In the genomic region with DNA sequence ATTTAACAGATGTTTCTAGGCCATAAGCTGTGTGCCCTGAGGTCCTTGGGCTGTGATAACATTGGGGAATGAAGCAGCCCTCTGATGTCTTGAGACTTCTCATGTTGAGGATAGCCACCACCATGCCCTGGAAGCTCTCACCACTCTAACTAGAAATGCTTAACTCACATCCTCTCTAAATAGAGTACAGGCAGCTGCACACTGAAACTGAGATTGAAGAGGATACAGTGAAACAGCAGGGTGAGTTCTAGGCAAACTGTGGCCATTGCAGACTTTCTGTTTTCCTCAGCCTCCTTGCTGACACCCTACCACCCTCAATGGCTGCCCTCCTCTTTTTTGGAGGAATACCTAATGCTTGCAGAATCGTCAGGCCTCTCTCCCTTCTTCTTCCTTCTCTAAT, we compare ENCODE assay signal across 20 cellular contexts. TPM values are rescaled to one million over a fixed set of nuclear protein-coding genes. Genes with fewer than 3 reads are reported as not detected.
DNase-seq lines count a peak whose midpoint lies in the region; ATAC-seq and TF ChIP-seq lines count a peak whose summit lies in the region.
"Had no signal": no experiment of that assay in that cellular context is flagged by ENCODE, and none has a peak within 500 bp of the region (broad histone marks: within the 10 kb centered on the region; RNA-seq: fewer than 3 reads in every experiment).

No MANE protein-coding gene starts in this region.

- TF ChIP-seq CTCF in heart right ventricle (IDR thresholded peaks at IDR 0.05): no peak

- H3K27me3 ChIP-seq in HAP-1 (ENCODE audit: low read depth) (peaks cover 2% of the 10 kb centered on the region; the same call in 1 of the 2 replicates), heart right ventricle (no peaks in the 10 kb centered on the region)
- H3K27me3 ChIP-seq: adrenal gland, dorsolateral prefrontal cortex, gastroesophageal sphincter had no signal

- H3K4me1 ChIP-seq in HAP-1: no peaks in the 10 kb centered on the region
- H3K4me1 ChIP-seq in heart right ventricle: no peaks in the 10 kb centered on the region

- in situ Hi-C loops in HAP-1 (cut with MboI; ENCODE audit: low sequenced_read_pairs): loop anchor here (5.0 kb wide), 1 partner anchor 204 kb away; no protein-coding TSS in a partner anchor

- no peaks in the 10 kb centered on the region for H3K4me1 Mint-ChIP-seq in stimulated activated naive CD8-positive, alpha-beta T cell treated with anti-CD3 and anti-CD28 coated beads, Interleukin-15, amount 100 ng/mL, for 72 hours
- H3K4me1 Mint-ChIP-seq: CD4-positive, alpha-beta memory T cell had no signal

- no peak overlapping the region for H3K4me3 Mint-ChIP-seq in stimulated activated naive CD8-positive, alpha-beta T cell treated with anti-CD3 and anti-CD28 coated beads, Interleukin-15, amount 100 ng/mL, for 72 hours
- H3K4me3 Mint-ChIP-seq: CD4-positive, alpha-beta memory T cell had no signal

- H3K27me3 Mint-ChIP-seq in stimulated activated naive CD8-positive, alpha-beta T cell treated with anti-CD3 and anti-CD28 coated beads, Interleukin-15, amount 100 ng/mL, for 72 hours: no peaks in the 10 kb centered on the region
- H3K27me3 Mint-ChIP-seq: CD4-positive, alpha-beta memory T cell had no signal

- H3K4me3 ChIP-seq in HAP-1 (no peak overlapping the region), heart right ventricle (no peak overlapping the region)
- H3K4me3 ChIP-seq: adrenal gland, dorsolateral prefrontal cortex, gastroesophageal sphincter, smooth muscle cell had no signal

- H3K27ac Mint-ChIP-seq in stimulated activated naive CD8-positive, alpha-beta T cell treated with anti-CD3 and anti-CD28 coated beads, Interleukin-15, amount 100 ng/mL, for 72 hours: no peak overlapping the region

- H3K27ac ChIP-seq in heart right ventricle: no peak overlapping the region
- H3K27ac ChIP-seq: adrenal gland, dorsolateral prefrontal cortex, gastroesophageal sphincter, RWPE1 had no signal

- ATAC-seq in GM18907 (IDR thresholded peaks at IDR 0.05; ENCODE audit: unreplicated experiment): peak; percentile 74
- peak; percentile 86 for ATAC-seq in GM21390 (IDR thresholded peaks at IDR 0.05; ENCODE audit: unreplicated experiment)
- ATAC-seq in HG02938 (IDR thresholded peaks at IDR 0.05; ENCODE audit: unreplicated experiment): peak; percentile 78
- peak; percentile 63 for ATAC-seq in HG03521 (IDR thresholded peaks at IDR 0.05; ENCODE audit: unreplicated experiment)
- no peak for ATAC-seq in heart right ventricle
- ATAC-seq in stimulated activated naive CD8-positive, alpha-beta T cell treated with anti-CD3 and anti-CD28 coated beads, Interleukin-15, amount 100 ng/mL, for 72 hours: no peak
- ATAC-seq: gastroesophageal sphincter had no signal

- intact Hi-C loops in heart right ventricle (cut with DNase I): loop anchor here in 1 of 10 donors (5.0 kb wide), 1 partner anchor 1064 kb away; no protein-coding TSS in a partner anchor

- H3K9me3 Mint-ChIP-seq in stimulated activated naive CD8-positive, alpha-beta T cell treated with anti-CD3 and anti-CD28 coated beads, Interleukin-15, amount 100 ng/mL, for 72 hours: no peaks in the 10 kb centered on the region
- H3K9me3 Mint-ChIP-seq: CD4-positive, alpha-beta memory T cell had no signal

- H3K9me3 ChIP-seq in HAP-1 (no peaks in the 10 kb centered on the region), heart right ventricle (no peaks in the 10 kb centered on the region)
- H3K9me3 ChIP-seq: adrenal gland, gastroesophageal sphincter had no signal

- DNase-seq in HAP-1 (ENCODE audit: low spot score in 2 of 2): no peak
- DNase-seq in heart right ventricle: no peak
- no peak for DNase-seq in NCI-H82 treated with DMSO at 0.1 percent for 48 hours (lab: John Stamatoyannopoulos, UW; ENCODE audit: unreplicated experiment)
- DNase-seq in stimulated activated naive CD8-positive, alpha-beta T cell treated with anti-CD3 and anti-CD28 coated beads, Interleukin-15, amount 100 ng/mL, for 72 hours: no peak
- DNase-seq: activated CD4-positive, alpha-beta T cell treated with anti-CD3 and anti-CD28 coated beads for 4 hours; activated effector memory CD4-positive, alpha-beta T cell treated with anti-CD3 and anti-CD28 coated beads, Interleukin-2, amount 50 U/mL, for 16 hours; adrenal gland; CD4-positive, alpha-beta memory T cell; dorsolateral prefrontal cortex; NCI-H1694; NCI-H345; stimulated activated CD8-positive, alpha-beta memory T cell treated with anti-CD3 and anti-CD28 coated beads, Interleukin-4, amount 100 ng/mL, for 48 hours had no signal

- 63 to 74% methylated on average over 1 of the region's 1 CpG for WGBS in heart right ventricle, 2 donors

- H3K36me3 ChIP-seq in HAP-1 (replicated peaks) (no peaks in the 10 kb centered on the region), heart right ventricle (peaks cover 0 to 5% (median 0%) of the 10 kb centered on the region in 9 donors)
- H3K36me3 ChIP-seq: adrenal gland, gastroesophageal sphincter had no signal

RNA-seq across cellular contexts. Expression of a gene that starts 22.4 kb away (rescaled TPM):
- total RNA-seq in heart right ventricle: 10 to 100 TPM in 6 of 10 donors, 1 to 10 TPM in 4; 9.1 to 15.0 (median 10.6) TPM
- 1 to 10 TPM; 2.6 to 3.9 TPM for polyA plus RNA-seq in heart right ventricle

RNA-seq across cellular contexts. Expression of a gene that starts 22.5 kb away (rescaled TPM):
- 10 to 100 TPM; 10.4 to 15.9 (median 12.0) TPM for total RNA-seq in heart right ventricle
- 10 to 100 TPM in 1 of 2 donors, 1 to 10 TPM in 1; 6.0 to 23.4 TPM for polyA plus RNA-seq in heart right ventricle

RNA-seq across cellular contexts. Expression of a gene that starts 38.1 kb away (rescaled TPM):
- total RNA-seq in heart right ventricle: 1 to 10 TPM; 1.1 to 3.4 (median 1.5) TPM
- polyA plus RNA-seq in heart right ventricle: 1 to 10 TPM in 1 of 2 donors, under 1 TPM in 1; 0.62 to 2.8 TPM
- total RNA-seq: CD4-positive, alpha-beta memory T cell had no signal
- polyA plus RNA-seq: CD4-positive, alpha-beta memory T cell; neural cell had no signal

Comparison
In these comparisons a context has a peak if more than half of its experiments do, and no peak if none do; other contexts are left out.
1. ATAC-seq: peak in GM18907 (single experiment), GM21390 (single experiment), HG02938 (single experiment) and HG03521 (single experiment); none in heart right ventricle (0 of 8) and stimulated activated naive CD8-positive, alpha-beta T cell treated with anti-CD3 and anti-CD28 coated beads, Interleukin-15, amount 100 ng/mL, for 72 hours (single experiment).